In genomic region chr1:209827384-209828261, GRCh38 we compare ENCODE assay signal across 8 cellular contexts. TPM values are rescaled to one million over a fixed set of nuclear protein-coding genes. Genes with fewer than 3 reads are reported as not detected.
DNase-seq lines count a peak whose midpoint lies in the region; TF ChIP-seq lines count a peak whose summit lies in the region.

TSS of gene UTP25 (plus strand) at chr1:209827972. CDS start at chr1:209828064, 92 bp downstream.

- peaks cover 2% of the 10 kb centered on the region for H3K36me3 ChIP-seq in GM06990 (ENCODE audit: control insufficient read depth, insufficient read depth, low read length)
- peaks cover 21% of the 10 kb centered on the region for H3K36me3 ChIP-seq in suprapubic skin

- peaks cover 58% of the 10 kb centered on the region for H3K4me1 ChIP-seq in suprapubic skin

- in situ Hi-C loops in SK-MEL-5 (cut with HindIII; ENCODE audit: low pct_unique_long_range_greater_than_20kb, low sequenced_read_pairs): loop anchor here (25.0 kb wide), 1 partner anchor 160 kb away; no protein-coding TSS in a partner anchor

- H3K27ac ChIP-seq in suprapubic skin: peak within 1 kb of the TSS; percentile 81

- 20% methylated on average over 50 of the region's 51 CpGs for WGBS in suprapubic skin

- peak; percentile 87 for DNase-seq in GM06990 (ENCODE audit: extremely low read depth, insufficient read length)
- peak; percentile 96 for DNase-seq in HFF-Myc (ENCODE audit: extremely low read depth, low read depth)
- peak; percentile 98 for DNase-seq in MV-4-11 (lab: John Stamatoyannopoulos, UW)
- DNase-seq in SK-MEL-5 (ENCODE audit: low read depth, low spot score): peak; percentile 97
- DNase-seq in activated naive CD4-positive, alpha-beta T cell treated with Interleukin-2 at 50 U/mL for 16 hours: peak; percentile 94
- DNase-seq in germinal center (ENCODE audit: low spot score): peak; percentile 85
- DNase-seq in non-pigmented ciliary epithelial cell (ENCODE audit: low read depth): peak; percentile 95
- peak; percentile 95 to 97 for DNase-seq in suprapubic skin (ENCODE audit: low spot score in 2 of 2)

- TF ChIP-seq EP300 in suprapubic skin (IDR thresholded peaks at IDR 0.05): no peak

- H3K27me3 ChIP-seq in GM06990 (replicated peaks; ENCODE audit: control insufficient read depth, insufficient read depth, low read length) (no peaks in the 10 kb centered on the region), suprapubic skin (no peaks in the 10 kb centered on the region)

- peak within 1 kb of the TSS; percentile 96 for H3K4me3 ChIP-seq in GM06990 (replicated peaks; ENCODE audit: low read depth, low read length)
- H3K4me3 ChIP-seq in HFF-Myc (replicated peaks; ENCODE audit: low read depth, low read length): peak within 1 kb of the TSS; percentile 75
- H3K4me3 ChIP-seq in suprapubic skin: peak within 1 kb of the TSS; percentile 79

- H3K9me3 ChIP-seq in suprapubic skin: no peaks in the 10 kb centered on the region

- TF ChIP-seq CTCF in GM06990 (IDR thresholded peaks at IDR 0.05; ENCODE audit: insufficient read depth, low read length, poor library complexity, severe bottlenecking) (peak; percentile 73), HFF-Myc (IDR thresholded peaks at IDR 0.05; ENCODE audit: low read depth, low read length, missing control alignments) (peak; percentile 78), suprapubic skin (IDR thresholded peaks at IDR 0.05) (peak; percentile 48 to 72)

- TF ChIP-seq POLR2A in suprapubic skin (IDR thresholded peaks at IDR 0.05): peak in 1 of 2 donors; percentile 32

RNA-seq across cellular contexts. Expression of gene UTP25, which starts in this region (rescaled TPM):
- total RNA-seq in SK-MEL-5 (2014; rRNA removed; shearing (Covaris generic)): 17.0 and 18.0 TPM in 2 replicates
- polyA plus RNA-seq in SK-MEL-5 (2015; cell fraction: cytosol; rRNA removed): 7.9 and 9.9 TPM in 2 replicates
- polyA plus RNA-seq in SK-MEL-5 (2015; cell fraction: nucleus; rRNA removed): 18.1 and 18.2 TPM in 2 replicates
- 10 to 100 TPM in 3 of 4 donors, 1 to 10 TPM in 1; 9.6 to 17.9 (median 11.6) TPM for total RNA-seq in suprapubic skin

Comparison
In these comparisons a context has a peak if more than half of its experiments do, and no peak if none do; other contexts are left out.
1. Peak in every context shown above with its lines: DNase-seq, H3K4me3 ChIP-seq and H3K27ac ChIP-seq.